1 cellular context compared by ENCODE assay signal in the genomic region with DNA sequence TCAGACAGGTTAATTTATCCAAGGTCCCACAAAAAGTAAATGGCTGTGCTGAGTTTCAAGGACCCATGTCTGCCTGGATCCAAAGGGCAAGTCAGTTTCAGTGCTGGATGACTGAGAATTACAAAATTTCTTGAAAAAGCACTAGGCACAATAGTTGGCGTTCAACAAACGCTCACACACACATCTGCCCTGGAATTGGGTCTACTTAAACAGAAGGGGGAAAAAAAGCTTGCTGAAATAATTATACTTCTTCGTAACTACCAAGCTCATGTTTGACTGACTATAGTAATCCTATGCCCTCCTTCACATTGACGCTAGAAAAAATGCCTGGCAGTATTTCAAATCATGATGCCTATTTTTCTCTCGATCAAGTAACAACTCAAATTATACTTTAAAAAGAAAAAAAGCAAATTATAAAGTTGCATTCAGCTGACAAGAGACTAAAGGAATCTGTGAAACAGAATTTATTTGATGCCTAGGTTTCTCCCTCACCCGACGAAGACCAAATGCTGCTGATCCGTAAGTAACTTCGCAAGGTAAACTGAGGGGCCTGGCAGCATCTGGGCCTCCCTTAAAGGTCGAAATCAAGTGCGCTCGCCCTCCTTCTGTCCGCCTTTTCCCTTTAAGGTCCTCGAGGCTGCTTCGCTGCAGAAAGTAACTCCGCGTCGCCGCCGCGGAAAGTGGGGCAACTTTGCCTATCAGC.
TF ChIP-seq lines count a peak whose summit lies in the region.

No MANE protein-coding gene starts in this region.

TF ChIP-seq in HepG2, 621 proteins besides CTCF, POLR2A, EP300 and RAD21 (continued from another document):
- TF ChIP-seq SRSF9 (IDR thresholded peaks at IDR 0.05; ENCODE audit: borderline replicate concordance, insufficient read depth, low read depth, low read length, poor library complexity, severe bottlenecking) = no peak
- no peak for TF ChIP-seq ZC3H13 (CRISPR knock-in tag; IDR thresholded peaks at IDR 0.05)
